ENCODE assay signal across 1 cellular context in the genomic region with DNA sequence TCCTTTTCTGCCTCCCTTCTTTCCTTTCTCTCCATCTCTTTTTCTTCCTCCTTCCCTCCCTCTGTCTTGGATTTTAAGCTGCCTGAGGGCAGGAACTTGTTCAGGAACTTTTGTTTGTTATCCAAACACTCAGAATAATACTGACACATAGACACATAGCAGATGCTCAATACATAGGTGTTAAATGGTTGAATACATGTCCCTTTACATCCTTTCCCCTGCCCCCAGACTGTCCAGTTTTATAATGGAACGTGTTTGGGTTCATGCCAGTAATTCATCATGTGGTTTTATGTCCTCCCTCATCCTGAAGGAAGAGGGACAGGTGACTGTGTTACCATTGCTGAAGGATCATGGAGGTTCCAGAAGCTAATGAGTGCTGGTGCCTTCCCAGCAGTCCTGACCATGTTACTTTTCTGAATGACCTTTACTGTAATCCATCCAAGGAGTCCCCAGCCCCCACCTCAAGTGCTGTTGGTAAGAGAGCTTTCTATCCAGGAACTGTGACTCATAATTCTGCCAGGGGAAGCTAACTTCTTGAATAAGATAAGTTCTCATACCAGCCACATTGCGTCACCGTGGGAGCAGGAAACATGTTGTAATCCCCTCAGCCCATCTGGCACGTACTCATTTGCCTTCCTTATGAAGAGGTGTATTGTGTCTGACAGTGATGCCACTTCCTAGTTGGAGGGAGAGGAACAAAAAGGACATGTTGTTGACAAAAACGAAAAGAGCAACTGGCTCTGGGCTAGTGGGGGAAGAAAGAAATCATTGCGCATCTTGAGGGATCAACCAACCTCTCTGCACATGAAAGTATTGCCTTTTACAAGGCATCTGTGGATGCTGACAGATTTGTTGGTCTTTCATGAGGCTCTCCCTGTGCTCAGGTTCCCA.
A peak's percentile ranks its signal among the peaks of the same experiment; 100 is the strongest.
TF ChIP-seq lines count a peak whose summit lies in the region.

No MANE protein-coding gene starts in this region.

TF ChIP-seq in HepG2, 621 proteins besides CTCF, POLR2A, EP300 and RAD21 (continued from another document and continues in another):
- TF ChIP-seq, protein P1, sequence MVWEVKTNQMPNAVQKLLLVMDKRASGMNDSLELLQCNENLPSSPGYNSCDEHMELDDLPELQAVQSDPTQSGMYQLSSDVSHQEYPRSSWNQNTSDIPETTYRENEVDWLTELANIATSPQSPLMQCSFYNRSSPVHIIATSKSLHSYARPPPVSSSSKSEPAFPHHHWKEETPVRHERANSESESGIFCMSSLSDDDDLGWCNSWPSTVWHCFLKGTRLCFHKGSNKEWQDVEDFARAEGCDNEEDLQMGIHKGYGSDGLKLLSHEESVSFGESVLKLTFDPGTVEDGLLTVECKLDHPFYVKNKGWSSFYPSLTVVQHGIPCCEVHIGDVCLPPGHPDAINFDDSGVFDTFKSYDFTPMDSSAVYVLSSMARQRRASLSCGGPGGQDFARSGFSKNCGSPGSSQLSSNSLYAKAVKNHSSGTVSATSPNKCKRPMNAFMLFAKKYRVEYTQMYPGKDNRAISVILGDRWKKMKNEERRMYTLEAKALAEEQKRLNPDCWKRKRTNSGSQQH (CRISPR knock-in tag; IDR thresholded peaks at IDR 0.05; ENCODE audit: low read depth): no peak
- TF ChIP-seq ZNF747 (CRISPR knock-in tag; IDR thresholded peaks at IDR 0.05; ENCODE audit: borderline replicate concordance) (no peak; the same call in 1 of the 2 replicates), SCMH1 (CRISPR knock-in tag; IDR thresholded peaks at IDR 0.05; ENCODE audit: borderline replicate concordance) (no peak), MBD4 (IDR thresholded peaks at IDR 0.05; ENCODE audit: borderline replicate concordance, low read length) (peak; percentile 11; the same call in 1 of the 2 replicates), SNAPC2 (CRISPR knock-in tag; IDR thresholded peaks at IDR 0.05) (0 out of 2 replicates have a peak, but pooled peaks have one; percentile 70), HES4 (CRISPR knock-in tag; IDR thresholded peaks at IDR 0.05; ENCODE audit: borderline replicate concordance) (no peak), U2AF2 (IDR thresholded peaks at IDR 0.05; ENCODE audit: low read depth, low read length) (no peak), ZMYM2 (CRISPR knock-in tag; IDR thresholded peaks at IDR 0.05) (peak; percentile 89), POLR2AphosphoS2 (IDR thresholded peaks at IDR 0.05; ENCODE audit: low read depth, low read length) (no peak), ZNF780A (CRISPR knock-in tag; IDR thresholded peaks at IDR 0.05) (no peak), ZSCAN9 (CRISPR knock-in tag; IDR thresholded peaks at IDR 0.05; ENCODE audit: borderline replicate concordance) (peak; percentile 82; the same call in 1 of the 2 replicates), SALL1 (CRISPR knock-in tag; IDR thresholded peaks at IDR 0.05) (peak; percentile 95), ZNF354B (CRISPR knock-in tag; IDR thresholded peaks at IDR 0.05) (no peak), ZNF337 (CRISPR knock-in tag; IDR thresholded peaks at IDR 0.05; ENCODE audit: borderline replicate concordance, low read depth) (no peak), GTF2F1 (IDR thresholded peaks at IDR 0.05; ENCODE audit: low read length) (no peak), ZZZ3 (CRISPR knock-in tag; IDR thresholded peaks at IDR 0.05; ENCODE audit: borderline replicate concordance) (no peak), ZNF816 (CRISPR knock-in tag; IDR thresholded peaks at IDR 0.05; ENCODE audit: borderline replicate concordance) (no peak), ZNF101 (CRISPR knock-in tag; IDR thresholded peaks at IDR 0.05; ENCODE audit: borderline replicate concordance, low read depth) (no peak), ISX (CRISPR knock-in tag; conservative IDR thresholded peaks at IDR 0.05) (no peak), ZNF720 (CRISPR knock-in tag; IDR thresholded peaks at IDR 0.05) (no peak), ZNF891 (CRISPR knock-in tag; IDR thresholded peaks at IDR 0.05) (no peak), NPAS2 (CRISPR knock-in tag; IDR thresholded peaks at IDR 0.05; ENCODE audit: borderline replicate concordance) (no peak), PHF5A (CRISPR knock-in tag; IDR thresholded peaks at IDR 0.05; ENCODE audit: low read depth, unreplicated experiment) (no peak), ZNF878 (CRISPR knock-in tag; IDR thresholded peaks at IDR 0.05) (peak; percentile 75), ZNF232 (CRISPR knock-in tag; IDR thresholded peaks at IDR 0.05; ENCODE audit: borderline replicate concordance) (no peak), SRY (CRISPR knock-in tag; IDR thresholded peaks at IDR 0.05) (no peak; the same call in 1 of the 2 replicates), ZNF230 (CRISPR knock-in tag; IDR thresholded peaks at IDR 0.05) (no peak), ISL2 (CRISPR knock-in tag; IDR thresholded peaks at IDR 0.05) (peak; percentile 84)
- TF ChIP-seq, protein P2, sequence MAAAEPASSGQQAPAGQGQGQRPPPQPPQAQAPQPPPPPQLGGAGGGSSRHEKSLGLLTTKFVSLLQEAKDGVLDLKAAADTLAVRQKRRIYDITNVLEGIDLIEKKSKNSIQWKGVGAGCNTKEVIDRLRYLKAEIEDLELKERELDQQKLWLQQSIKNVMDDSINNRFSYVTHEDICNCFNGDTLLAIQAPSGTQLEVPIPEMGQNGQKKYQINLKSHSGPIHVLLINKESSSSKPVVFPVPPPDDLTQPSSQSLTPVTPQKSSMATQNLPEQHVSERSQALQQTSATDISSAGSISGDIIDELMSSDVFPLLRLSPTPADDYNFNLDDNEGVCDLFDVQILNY (CRISPR knock-in tag; conservative IDR thresholded peaks at IDR 0.05): no peak
- TF ChIP-seq, protein P3, sequence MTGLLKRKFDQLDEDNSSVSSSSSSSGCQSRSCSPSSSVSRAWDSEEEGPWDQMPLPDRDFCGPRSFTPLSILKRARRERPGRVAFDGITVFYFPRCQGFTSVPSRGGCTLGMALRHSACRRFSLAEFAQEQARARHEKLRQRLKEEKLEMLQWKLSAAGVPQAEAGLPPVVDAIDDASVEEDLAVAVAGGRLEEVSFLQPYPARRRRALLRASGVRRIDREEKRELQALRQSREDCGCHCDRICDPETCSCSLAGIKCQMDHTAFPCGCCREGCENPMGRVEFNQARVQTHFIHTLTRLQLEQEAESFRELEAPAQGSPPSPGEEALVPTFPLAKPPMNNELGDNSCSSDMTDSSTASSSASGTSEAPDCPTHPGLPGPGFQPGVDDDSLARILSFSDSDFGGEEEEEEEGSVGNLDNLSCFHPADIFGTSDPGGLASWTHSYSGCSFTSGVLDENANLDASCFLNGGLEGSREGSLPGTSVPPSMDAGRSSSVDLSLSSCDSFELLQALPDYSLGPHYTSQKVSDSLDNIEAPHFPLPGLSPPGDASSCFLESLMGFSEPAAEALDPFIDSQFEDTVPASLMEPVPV (CRISPR knock-in tag; IDR thresholded peaks at IDR 0.05): no peak
- TF ChIP-seq, protein P4, sequence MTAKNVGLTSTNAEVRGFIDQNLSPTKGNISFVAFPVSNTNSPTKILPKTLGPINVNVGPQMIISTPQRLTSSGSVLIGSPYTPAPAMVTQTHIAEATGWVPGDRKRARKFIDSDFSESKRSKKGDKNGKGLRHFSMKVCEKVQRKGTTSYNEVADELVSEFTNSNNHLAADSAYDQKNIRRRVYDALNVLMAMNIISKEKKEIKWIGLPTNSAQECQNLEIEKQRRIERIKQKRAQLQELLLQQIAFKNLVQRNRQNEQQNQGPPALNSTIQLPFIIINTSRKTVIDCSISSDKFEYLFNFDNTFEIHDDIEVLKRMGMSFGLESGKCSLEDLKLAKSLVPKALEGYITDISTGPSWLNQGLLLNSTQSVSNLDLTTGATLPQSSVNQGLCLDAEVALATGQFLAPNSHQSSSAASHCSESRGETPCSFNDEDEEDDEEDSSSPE (CRISPR knock-in tag; IDR thresholded peaks at IDR 0.05): 0 out of 2 replicates have a peak, but pooled peaks have one; percentile 25
- TF ChIP-seq, protein P5, sequence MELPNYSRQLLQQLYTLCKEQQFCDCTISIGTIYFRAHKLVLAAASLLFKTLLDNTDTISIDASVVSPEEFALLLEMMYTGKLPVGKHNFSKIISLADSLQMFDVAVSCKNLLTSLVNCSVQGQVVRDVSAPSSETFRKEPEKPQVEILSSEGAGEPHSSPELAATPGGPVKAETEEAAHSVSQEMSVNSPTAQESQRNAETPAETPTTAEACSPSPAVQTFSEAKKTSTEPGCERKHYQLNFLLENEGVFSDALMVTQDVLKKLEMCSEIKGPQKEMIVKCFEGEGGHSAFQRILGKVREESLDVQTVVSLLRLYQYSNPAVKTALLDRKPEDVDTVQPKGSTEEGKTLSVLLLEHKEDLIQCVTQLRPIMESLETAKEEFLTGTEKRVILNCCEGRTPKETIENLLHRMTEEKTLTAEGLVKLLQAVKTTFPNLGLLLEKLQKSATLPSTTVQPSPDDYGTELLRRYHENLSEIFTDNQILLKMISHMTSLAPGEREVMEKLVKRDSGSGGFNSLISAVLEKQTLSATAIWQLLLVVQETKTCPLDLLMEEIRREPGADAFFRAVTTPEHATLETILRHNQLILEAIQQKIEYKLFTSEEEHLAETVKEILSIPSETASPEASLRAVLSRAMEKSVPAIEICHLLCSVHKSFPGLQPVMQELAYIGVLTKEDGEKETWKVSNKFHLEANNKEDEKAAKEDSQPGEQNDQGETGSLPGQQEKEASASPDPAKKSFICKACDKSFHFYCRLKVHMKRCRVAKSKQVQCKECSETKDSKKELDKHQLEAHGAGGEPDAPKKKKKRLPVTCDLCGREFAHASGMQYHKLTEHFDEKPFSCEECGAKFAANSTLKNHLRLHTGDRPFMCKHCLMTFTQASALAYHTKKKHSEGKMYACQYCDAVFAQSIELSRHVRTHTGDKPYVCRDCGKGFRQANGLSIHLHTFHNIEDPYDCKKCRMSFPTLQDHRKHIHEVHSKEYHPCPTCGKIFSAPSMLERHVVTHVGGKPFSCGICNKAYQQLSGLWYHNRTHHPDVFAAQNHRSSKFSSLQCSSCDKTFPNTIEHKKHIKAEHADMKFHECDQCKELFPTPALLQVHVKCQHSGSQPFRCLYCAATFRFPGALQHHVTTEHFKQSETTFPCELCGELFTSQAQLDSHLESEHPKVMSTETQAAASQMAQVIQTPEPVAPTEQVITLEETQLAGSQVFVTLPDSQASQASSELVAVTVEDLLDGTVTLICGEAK (IDR thresholded peaks at IDR 0.05): no peak
- TF ChIP-seq, protein P5 (CRISPR knock-in tag; IDR thresholded peaks at IDR 0.05): no peak; the same call in 1 of the 2 replicates
- TF ChIP-seq, protein P6, sequence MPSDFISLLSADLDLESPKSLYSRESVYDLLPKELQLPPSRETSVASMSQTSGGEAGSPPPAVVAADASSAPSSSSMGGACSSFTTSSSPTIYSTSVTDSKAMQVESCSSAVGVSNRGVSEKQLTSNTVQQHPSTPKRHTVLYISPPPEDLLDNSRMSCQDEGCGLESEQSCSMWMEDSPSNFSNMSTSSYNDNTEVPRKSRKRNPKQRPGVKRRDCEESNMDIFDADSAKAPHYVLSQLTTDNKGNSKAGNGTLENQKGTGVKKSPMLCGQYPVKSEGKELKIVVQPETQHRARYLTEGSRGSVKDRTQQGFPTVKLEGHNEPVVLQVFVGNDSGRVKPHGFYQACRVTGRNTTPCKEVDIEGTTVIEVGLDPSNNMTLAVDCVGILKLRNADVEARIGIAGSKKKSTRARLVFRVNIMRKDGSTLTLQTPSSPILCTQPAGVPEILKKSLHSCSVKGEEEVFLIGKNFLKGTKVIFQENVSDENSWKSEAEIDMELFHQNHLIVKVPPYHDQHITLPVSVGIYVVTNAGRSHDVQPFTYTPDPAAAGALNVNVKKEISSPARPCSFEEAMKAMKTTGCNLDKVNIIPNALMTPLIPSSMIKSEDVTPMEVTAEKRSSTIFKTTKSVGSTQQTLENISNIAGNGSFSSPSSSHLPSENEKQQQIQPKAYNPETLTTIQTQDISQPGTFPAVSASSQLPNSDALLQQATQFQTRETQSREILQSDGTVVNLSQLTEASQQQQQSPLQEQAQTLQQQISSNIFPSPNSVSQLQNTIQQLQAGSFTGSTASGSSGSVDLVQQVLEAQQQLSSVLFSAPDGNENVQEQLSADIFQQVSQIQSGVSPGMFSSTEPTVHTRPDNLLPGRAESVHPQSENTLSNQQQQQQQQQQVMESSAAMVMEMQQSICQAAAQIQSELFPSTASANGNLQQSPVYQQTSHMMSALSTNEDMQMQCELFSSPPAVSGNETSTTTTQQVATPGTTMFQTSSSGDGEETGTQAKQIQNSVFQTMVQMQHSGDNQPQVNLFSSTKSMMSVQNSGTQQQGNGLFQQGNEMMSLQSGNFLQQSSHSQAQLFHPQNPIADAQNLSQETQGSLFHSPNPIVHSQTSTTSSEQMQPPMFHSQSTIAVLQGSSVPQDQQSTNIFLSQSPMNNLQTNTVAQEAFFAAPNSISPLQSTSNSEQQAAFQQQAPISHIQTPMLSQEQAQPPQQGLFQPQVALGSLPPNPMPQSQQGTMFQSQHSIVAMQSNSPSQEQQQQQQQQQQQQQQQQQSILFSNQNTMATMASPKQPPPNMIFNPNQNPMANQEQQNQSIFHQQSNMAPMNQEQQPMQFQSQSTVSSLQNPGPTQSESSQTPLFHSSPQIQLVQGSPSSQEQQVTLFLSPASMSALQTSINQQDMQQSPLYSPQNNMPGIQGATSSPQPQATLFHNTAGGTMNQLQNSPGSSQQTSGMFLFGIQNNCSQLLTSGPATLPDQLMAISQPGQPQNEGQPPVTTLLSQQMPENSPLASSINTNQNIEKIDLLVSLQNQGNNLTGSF (CRISPR knock-in tag; IDR thresholded peaks at IDR 0.05): no peak
